Comparison of ENCODE assay signal across 1 cellular context in genomic region chr17:76388966-76389888, GRCh38.
TF ChIP-seq lines count a peak whose summit lies in the region.

No MANE protein-coding gene starts in this region.

TF ChIP-seq in HepG2, 621 proteins besides CTCF, POLR2A, EP300 and RAD21 (continued from another document and continues in another):
- 0 out of 2 replicates have a peak, but pooled peaks have one; percentile 8 for TF ChIP-seq ZNF350 (CRISPR knock-in tag; IDR thresholded peaks at IDR 0.05; ENCODE audit: borderline replicate concordance, low read depth)
- no peak for TF ChIP-seq HDAC6 (IDR thresholded peaks at IDR 0.05; ENCODE audit: low read depth, low read length)
- TF ChIP-seq ZUFSP (CRISPR knock-in tag; IDR thresholded peaks at IDR 0.05; ENCODE audit: borderline replicate concordance) = no peak
- TF ChIP-seq ZBTB14 (CRISPR knock-in tag; IDR thresholded peaks at IDR 0.05) = no peak
- TF ChIP-seq NONO (IDR thresholded peaks at IDR 0.05) = no peak
- TF ChIP-seq NONO (CRISPR knock-in tag; conservative IDR thresholded peaks at IDR 0.05) = no peak
- peak; percentile 4; the same call in 1 of the 2 replicates for TF ChIP-seq ZNF598 (CRISPR knock-in tag; IDR thresholded peaks at IDR 0.05; ENCODE audit: borderline replicate concordance)
- peak; percentile 44; the same call in 1 of the 2 replicates for TF ChIP-seq POLR2AphosphoS5 (IDR thresholded peaks at IDR 0.05; ENCODE audit: low read depth, low read length)
- TF ChIP-seq MEIS1 (CRISPR knock-in tag; IDR thresholded peaks at IDR 0.05; ENCODE audit: borderline replicate concordance) = no peak
- TF ChIP-seq TRIM24 (CRISPR knock-in tag; IDR thresholded peaks at IDR 0.05) = no peak
- TF ChIP-seq ZNF17 (CRISPR knock-in tag; IDR thresholded peaks at IDR 0.05) = no peak
- TF ChIP-seq NFYC (CRISPR knock-in tag; IDR thresholded peaks at IDR 0.05) = no peak
- TF ChIP-seq DRAP1 (CRISPR knock-in tag; IDR thresholded peaks at IDR 0.05) = 0 out of 2 replicates have a peak, but pooled peaks have one; percentile 21
- no peak for TF ChIP-seq FOXO4 (CRISPR knock-in tag; conservative IDR thresholded peaks at IDR 0.05)
- no peak for TF ChIP-seq MTA3 (CRISPR knock-in tag; IDR thresholded peaks at IDR 0.05)
- TF ChIP-seq ZNF138 (CRISPR knock-in tag; IDR thresholded peaks at IDR 0.05; ENCODE audit: low read depth) = no peak
- TF ChIP-seq ATF7-NPFF (CRISPR knock-in tag; IDR thresholded peaks at IDR 0.05; ENCODE audit: low read depth) = 0 out of 2 replicates have a peak, but pooled peaks have one; percentile 41
- TF ChIP-seq ZNF768 (CRISPR knock-in tag; IDR thresholded peaks at IDR 0.05) = peak; percentile 29; the same call in 1 of the 2 replicates
- no peak for TF ChIP-seq MTF2 (CRISPR knock-in tag; IDR thresholded peaks at IDR 0.05; ENCODE audit: borderline replicate concordance)
- no peak for TF ChIP-seq PAWR (CRISPR knock-in tag; IDR thresholded peaks at IDR 0.05; ENCODE audit: borderline replicate concordance)
- peak; percentile 15; the same call in 1 of the 2 replicates for TF ChIP-seq FOXO1 (CRISPR knock-in tag; IDR thresholded peaks at IDR 0.05)
- no peak for TF ChIP-seq ZFY (CRISPR knock-in tag; IDR thresholded peaks at IDR 0.05)
- TF ChIP-seq ZSCAN31 (CRISPR knock-in tag; IDR thresholded peaks at IDR 0.05; ENCODE audit: low read depth) = no peak
- TF ChIP-seq PAF1 (CRISPR knock-in tag; IDR thresholded peaks at IDR 0.05) = peak; percentile 87; the same call in 1 of the 2 replicates
- TF ChIP-seq ZNF720 (CRISPR knock-in tag; IDR thresholded peaks at IDR 0.05) = no peak
- TF ChIP-seq MLX (CRISPR knock-in tag; IDR thresholded peaks at IDR 0.05) = no peak
- no peak for TF ChIP-seq RFXANK (CRISPR knock-in tag; IDR thresholded peaks at IDR 0.05)
- peak; percentile 26 for TF ChIP-seq RBM39 (IDR thresholded peaks at IDR 0.05; ENCODE audit: low read depth, low read length, poor library complexity, severe bottlenecking)
- TF ChIP-seq CHCHD3 (CRISPR knock-in tag; IDR thresholded peaks at IDR 0.05) = no peak
- TF ChIP-seq AGO1 (IDR thresholded peaks at IDR 0.05; ENCODE audit: low read depth, low read length, poor library complexity, severe bottlenecking) = peak; percentile 87
- TF ChIP-seq TEAD3 (CRISPR knock-in tag; optimal IDR thresholded peaks at IDR 0.05; ENCODE audit: borderline replicate concordance) = peak; percentile 21
- TF ChIP-seq SMAD1 (CRISPR knock-in tag; IDR thresholded peaks at IDR 0.05; ENCODE audit: borderline replicate concordance, low read depth) = no peak
- TF ChIP-seq ZNF687 (CRISPR knock-in tag; IDR thresholded peaks at IDR 0.05) = peak; percentile 2; the same call in 1 of the 2 replicates
- no peak for TF ChIP-seq SOX5 (CRISPR knock-in tag; IDR thresholded peaks at IDR 0.05; ENCODE audit: borderline replicate concordance)
- no peak for TF ChIP-seq HINFP (CRISPR knock-in tag; IDR thresholded peaks at IDR 0.05; ENCODE audit: low read depth)
- no peak for TF ChIP-seq SP4 (CRISPR knock-in tag; IDR thresholded peaks at IDR 0.05)
- TF ChIP-seq ZBTB40 (IDR thresholded peaks at IDR 0.05) = no peak
- no peak for TF ChIP-seq ZBTB40 (CRISPR knock-in tag; IDR thresholded peaks at IDR 0.05)
- TF ChIP-seq GLI4 (CRISPR knock-in tag; IDR thresholded peaks at IDR 0.05; ENCODE audit: borderline replicate concordance) = 0 out of 2 replicates have a peak, but pooled peaks have one; percentile 44
- TF ChIP-seq FOXJ3 (CRISPR knock-in tag; IDR thresholded peaks at IDR 0.05; ENCODE audit: borderline replicate concordance) = no peak
- no peak for TF ChIP-seq NFE2L1 (CRISPR knock-in tag; IDR thresholded peaks at IDR 0.05; ENCODE audit: borderline replicate concordance)
